35 cellular contexts compared by ENCODE assay signal in genomic region chrX:125940985-125941384, GRCh38.
"Had no signal": no experiment of that assay in that cellular context is flagged by ENCODE, and none has a peak within 500 bp of the region (broad histone marks: within the 10 kb centered on the region; RNA-seq: fewer than 3 reads in every experiment).

No MANE protein-coding gene starts in this region.

- H3K4me3 ChIP-seq: MG63 had no signal

- H3K27me3 ChIP-seq: MG63 had no signal

- H3K36me3 ChIP-seq: MG63 had no signal

- DNase-seq: Karpas-422, Kasumi-1, MG63, MM.1S, MV-4-11, NCI-H1048, NCI-H1092, NCI-H1092 treated with DMSO at 0.1 percent for 48 hours, NCI-H1105, NCI-H1105 treated with DMSO at 0.1 percent for 48 hours, NCI-H1417, NCI-H1417 treated with DMSO at 0.1 percent for 48 hours, NCI-H1436, NCI-H1436 treated with DMSO at 0.1 percent for 48 hours, NCI-H146, NCI-H1694, NCI-H1694 treated with DMSO at 0.1 percent for 48 hours, NCI-H187, NCI-H187 treated with DMSO at 0.1 percent for 48 hours, NCI-H1930, NCI-H2029, NCI-H2029 treated with DMSO at 0.1 percent for 48 hours, NCI-H2081, NCI-H2081 treated with DMSO at 0.1 percent for 48 hours, NCI-H2107, NCI-H2171, NCI-H2171 treated with DMSO at 0.1 percent for 48 hours, NCI-H2227 treated with DMSO at 0.1 percent for 48 hours, NCI-H226, NCI-H345, NCI-H446, NCI-H446 treated with DMSO at 0.1 percent for 48 hours, NCI-H510A, NCI-H510A treated with DMSO at 0.1 percent for 48 hours, NCI-H524 had no signal
